Comparison of ENCODE assay signal across 16 cellular contexts in genomic region chr15:46242935-46243334, GRCh38.
"Had no signal": no experiment of that assay in that cellular context is flagged by ENCODE, and none has a peak within 500 bp of the region (broad histone marks: within the 10 kb centered on the region; RNA-seq: fewer than 3 reads in every experiment).

No MANE protein-coding gene starts in this region.

- H3K4me3 ChIP-seq: MG63 had no signal

- H3K36me3 ChIP-seq: MG63 had no signal

- H3K9me3 ChIP-seq: MG63 had no signal

- DNase-seq: IMR-90; Karpas-422; KG1; MG63; NCI-H1092; NCI-H1436 treated with DMSO at 0.1 percent for 48 hours; NCI-H1694; NCI-H187 treated with DMSO at 0.1 percent for 48 hours; NCI-H2029 treated with DMSO at 0.1 percent for 48 hours; NCI-H2227 treated with DMSO at 0.1 percent for 48 hours; NCI-H524; NCI-H526 treated with DMSO at 0.1 percent for 48 hours; NCI-H748 treated with DMSO at 0.1 percent for 48 hours; NK-92 treated with Interleukin-12 subunit alpha and Interleukin-12 subunit beta, amount 100 ng/mL, for 24 hours; PC-3; SHP77 had no signal

- H3K27me3 ChIP-seq: MG63 had no signal
